Comparison of ENCODE assay signal across 8 cellular contexts in the genomic region with DNA sequence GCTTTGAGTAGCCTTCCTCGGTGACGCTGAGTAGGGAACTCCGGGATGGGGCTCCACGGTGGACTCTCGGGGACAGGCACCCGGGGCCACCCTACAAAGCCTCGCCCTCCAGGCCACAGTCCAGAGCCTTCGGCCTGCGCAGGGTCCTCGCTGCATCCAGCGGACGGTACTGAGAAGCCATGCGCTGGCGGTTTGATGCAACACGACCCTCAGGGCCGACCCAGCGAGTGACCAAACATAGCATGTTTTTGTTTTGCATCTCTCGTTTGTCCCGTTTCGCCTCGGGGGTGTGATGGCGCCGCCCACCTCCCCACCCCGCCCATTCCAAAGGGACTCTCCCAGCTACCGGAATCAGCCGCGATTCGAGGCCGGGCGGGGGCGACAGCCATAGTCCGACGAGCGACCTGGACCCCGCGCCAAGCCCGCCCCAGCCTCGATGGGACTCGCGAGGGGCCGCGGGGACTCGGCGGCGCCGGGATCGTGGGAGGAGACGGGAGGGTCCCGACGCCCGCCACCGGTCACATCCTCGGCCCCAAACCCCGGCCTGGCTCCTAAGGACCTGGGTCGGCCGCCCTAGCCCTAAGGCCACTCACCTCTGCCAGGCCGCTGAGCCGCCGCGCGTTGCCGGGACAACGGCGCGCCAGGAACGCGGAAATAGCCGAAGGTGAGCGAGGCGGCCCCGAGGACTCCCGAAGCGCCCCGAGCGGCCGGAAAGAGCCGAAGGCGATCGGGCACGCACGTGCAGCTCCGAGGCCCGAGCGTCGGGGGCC. TPM values are rescaled to one million over a fixed set of nuclear protein-coding genes. Genes with fewer than 3 reads are reported as not detected.
DNase-seq lines count a peak whose midpoint lies in the region; ATAC-seq, FAIRE-seq and TF ChIP-seq lines count a peak whose summit lies in the region.

No MANE protein-coding gene starts in this region.

- H3K27ac ChIP-seq in kidney (ENCODE audit: low read depth in 2 of 2, low read length in 2 of 2): peak overlapping the region; percentile 20 to 89

- peak overlapping the region; percentile 20 to 68 for H3K9ac ChIP-seq in kidney (ENCODE audit: low read length in 2 of 2)

- FAIRE-seq in GM12892 (lab: Jason Lieb, UNC) (peak; percentile 84), kidney (lab: Jason Lieb, UNC) (no peak)

- H3K4me3 ChIP-seq in kidney (ENCODE audit: low read length in 2 of 2): peak overlapping the region; percentile 71 to 80

- peaks cover 13 to 20% of the 10 kb centered on the region in 2 donors for H3K4me1 ChIP-seq in kidney (ENCODE audit: control insufficient read depth in 1 of 2, insufficient read depth in 1 of 2, low read depth in 1 of 2, low read length in 2 of 2)

- no peaks in the 10 kb centered on the region for H3K9me3 ChIP-seq in kidney (ENCODE audit: control insufficient read depth in 1 of 2, low read length in 2 of 2)

- no peak for TF ChIP-seq CTCF in kidney (IDR thresholded peaks at IDR 0.05; ENCODE audit: borderline replicate concordance, extremely low read depth, insufficient read depth)

- H3K36me3 ChIP-seq in kidney (ENCODE audit: control insufficient read depth in 1 of 2, insufficient read depth in 2 of 2, low read length in 2 of 2): peaks cover 4 to 13% of the 10 kb centered on the region in 2 donors

- DNase-seq in GM12892 (ENCODE audit: insufficient read length) (peak; percentile 90), NCI-H446 treated with DMSO at 0.1 percent for 48 hours (lab: John Stamatoyannopoulos, UW) (peak; percentile 60), cerebellum (ENCODE audit: low spot score) (peak; percentile 93), kidney (peak; percentile 96)
- peak; percentile 86 to 87 for DNase-seq in activated CD4-positive, alpha-beta T cell treated with anti-CD3 and anti-CD28 coated beads for 24 hours (ENCODE audit: low read depth in 2 of 2)
- peak; percentile 91 for DNase-seq in stimulated activated CD4-positive, alpha-beta T cell treated with anti-CD3 and anti-CD28 coated beads, Interleukin-12 subunit alpha, Interleukin-12 subunit beta, amount 100 ng/mL, for 4 hours

- peak; percentile 43 for ATAC-seq in HG03159 (IDR thresholded peaks at IDR 0.05; ENCODE audit: unreplicated experiment)
- no peak for ATAC-seq in GM19452 (IDR thresholded peaks at IDR 0.05; ENCODE audit: unreplicated experiment)

- intact Hi-C loops in kidney (cut with DNase I): no loop called here

- TF ChIP-seq POLR2A in GM12892 (IDR thresholded peaks at IDR 0.05; ENCODE audit: low read depth, low read length): no peak

RNA-seq across cellular contexts. Expression of gene IFT140, which starts 1.6 kb away (rescaled TPM):
- polyA plus RNA-seq in GM12892 (2012; ENCODE audit: missing spikeins): 5.3 TPM
- total RNA-seq in cerebellum (44.6 TPM), kidney (38.0 TPM)
- 13.5 TPM for polyA plus RNA-seq in kidney (ENCODE audit: insufficient read depth, low read depth, low replicate concordance)

RNA-seq across cellular contexts. Expression of gene CRAMP1, which starts 1.9 kb away (rescaled TPM):
- polyA plus RNA-seq in GM12892 (2012; ENCODE audit: missing spikeins): 4.4 TPM
- total RNA-seq in cerebellum (13.4 TPM), kidney (20.0 TPM)
- 2.9 TPM for polyA plus RNA-seq in kidney (ENCODE audit: insufficient read depth, low read depth, low replicate concordance)
